In genomic region chr4:1991087-1991486, GRCh38 we compare ENCODE assay signal across 20 cellular contexts.
"Had no signal": no experiment of that assay in that cellular context is flagged by ENCODE, and none has a peak within 500 bp of the region (broad histone marks: within the 10 kb centered on the region; RNA-seq: fewer than 3 reads in every experiment).

No MANE protein-coding gene starts in this region.

- H3K4me3 ChIP-seq: esophagus squamous epithelium, gastroesophageal sphincter, mucosa of descending colon, right atrium auricular region, sigmoid colon, skin epidermis, suprapubic skin, tibial artery had no signal

- H3K9me3 ChIP-seq: esophagus squamous epithelium, gastroesophageal sphincter, mucosa of descending colon, right atrium auricular region, sigmoid colon, suprapubic skin, tibial artery had no signal

- H3K27ac ChIP-seq: esophagus squamous epithelium, gastroesophageal sphincter, right atrium auricular region, sigmoid colon, skin epidermis, suprapubic skin, tibial artery had no signal

- H3K27me3 ChIP-seq: esophagus squamous epithelium, gastroesophageal sphincter, right atrium auricular region, sigmoid colon, suprapubic skin, tibial artery had no signal

- H3K9me3 Mint-ChIP-seq: central memory CD8-positive, alpha-beta T cell; dendritic cell treated with granulocyte-macrophage colony-stimulating factor and Interleukin-4, amounts not matched to agents 40 ng/mL and 50 ng/mL, for 4 days; effector memory CD8-positive, alpha-beta T cell; stimulated activated effector memory CD8-positive, alpha-beta T cell treated with anti-CD3 and anti-CD28 coated beads, Interleukin-12 subunit alpha, Interleukin-12 subunit beta, amount 100 ng/mL, for 72 hours had no signal

- H3K27ac Mint-ChIP-seq: dendritic cell treated with granulocyte-macrophage colony-stimulating factor and Interleukin-4, amounts not matched to agents 40 ng/mL and 50 ng/mL, for 4 days had no signal

- H3K27me3 Mint-ChIP-seq: central memory CD8-positive, alpha-beta T cell; dendritic cell treated with granulocyte-macrophage colony-stimulating factor and Interleukin-4, amounts not matched to agents 40 ng/mL and 50 ng/mL, for 4 days; effector memory CD8-positive, alpha-beta T cell had no signal

- H3K4me1 Mint-ChIP-seq: nephron had no signal

- H3K4me3 Mint-ChIP-seq: central memory CD8-positive, alpha-beta T cell; dendritic cell treated with granulocyte-macrophage colony-stimulating factor and Interleukin-4, amounts not matched to agents 40 ng/mL and 50 ng/mL, for 4 days; effector memory CD8-positive, alpha-beta T cell; nephron; stimulated activated effector memory CD8-positive, alpha-beta T cell treated with anti-CD3 and anti-CD28 coated beads, Interleukin-12 subunit alpha, Interleukin-12 subunit beta, amount 100 ng/mL, for 72 hours had no signal

- DNase-seq: effector memory CD8-positive, alpha-beta T cell; esophagus squamous epithelium; foreskin fibroblast; glutamatergic neuron; islet precursor cell; mammary epithelial cell; occipital lobe; sigmoid colon; stimulated activated CD4-positive, alpha-beta T cell treated with anti-CD3 and anti-CD28 coated beads, Interleukin-2, amount 100 ng/mL, for 48 hours; stimulated activated naive CD8-positive, alpha-beta T cell treated with anti-CD3 and anti-CD28 coated beads, Interleukin-15, Interleukin-2, amounts not matched to agents 100 U/mL and 50 U/mL, for 24 hours; tibial artery had no signal
